Comparison of ENCODE assay signal across 17 cellular contexts in genomic region chr12:26822051-26822450, GRCh38. TPM values are rescaled to one million over a fixed set of nuclear protein-coding genes. Genes with fewer than 3 reads are reported as not detected.
DNase-seq lines count a peak whose midpoint lies in the region; ATAC-seq and TF ChIP-seq lines count a peak whose summit lies in the region.
"Had no signal": no experiment of that assay in that cellular context is flagged by ENCODE, and none has a peak within 500 bp of the region (broad histone marks: within the 10 kb centered on the region; RNA-seq: fewer than 3 reads in every experiment).

No MANE protein-coding gene starts in this region.

- intact Hi-C loops in dendritic cell treated with granulocyte-macrophage colony-stimulating factor and Interleukin-4, amounts not matched to agents 40 ng/mL and 50 ng/mL, for 4 days (cut with micrococcal nuclease), result no loop called here
- intact Hi-C loops in left colon (cut with DNase I, micrococcal nuclease), result no loop called here
- intact Hi-C loops in activated CD8-positive, alpha-beta T cell treated with anti-CD3 and anti-CD28 coated beads for 36 hours (cut with micrococcal nuclease), result no loop called here

- TF ChIP-seq CTCF in AG10803 (conservative IDR thresholded peaks at IDR 0.05; ENCODE audit: low read length), result no peak
- no peak for TF ChIP-seq CTCF in HEK293 (tag by site-specific recombination; IDR thresholded peaks at IDR 0.05)
- no peak for TF ChIP-seq CTCF in osteoblast (IDR thresholded peaks at IDR 0.05; ENCODE audit: extremely low read depth, low read depth, low read length)
- TF ChIP-seq CTCF in activated CD8-positive, alpha-beta T cell treated with anti-CD3 and anti-CD28 coated beads for 36 hours (IDR thresholded peaks at IDR 0.05), result no peak

- peak overlapping the region; percentile 65 for H3K27ac Mint-ChIP-seq in dendritic cell treated with granulocyte-macrophage colony-stimulating factor and Interleukin-4, amounts not matched to agents 40 ng/mL and 50 ng/mL, for 4 days
- no peak overlapping the region for H3K27ac Mint-ChIP-seq in activated CD8-positive, alpha-beta T cell treated with anti-CD3 and anti-CD28 coated beads for 36 hours
- H3K27ac Mint-ChIP-seq: CD4-positive, alpha-beta memory T cell had no signal

- H3K4me3 Mint-ChIP-seq in dendritic cell treated with granulocyte-macrophage colony-stimulating factor and Interleukin-4, amounts not matched to agents 40 ng/mL and 50 ng/mL, for 4 days, result no peak overlapping the region
- no peak overlapping the region for H3K4me3 Mint-ChIP-seq in activated CD8-positive, alpha-beta T cell treated with anti-CD3 and anti-CD28 coated beads for 36 hours
- H3K4me3 Mint-ChIP-seq: CD4-positive, alpha-beta memory T cell had no signal

- peaks cover 60% of the 10 kb centered on the region for H3K4me1 Mint-ChIP-seq in dendritic cell treated with granulocyte-macrophage colony-stimulating factor and Interleukin-4, amounts not matched to agents 40 ng/mL and 50 ng/mL, for 4 days (ENCODE audit: low read depth)
- H3K4me1 Mint-ChIP-seq in activated CD8-positive, alpha-beta T cell treated with anti-CD3 and anti-CD28 coated beads for 36 hours (ENCODE audit: low read depth), result peaks cover 32% of the 10 kb centered on the region

- ATAC-seq in left colon (no peak), HG02610 (IDR thresholded peaks at IDR 0.05; ENCODE audit: unreplicated experiment) (no peak)
- no peak for ATAC-seq in activated CD8-positive, alpha-beta T cell treated with anti-CD3 and anti-CD28 coated beads for 36 hours

- H3K36me3 ChIP-seq in HEK293 (ENCODE audit: control insufficient read depth in 2 of 2, insufficient read depth in 1 of 2, low read length in 2 of 2), result 0 out of 3 replicates have a peak, but pooled peaks cover 0 to 3% of the 10 kb centered on the region in 2 experiments
- H3K36me3 ChIP-seq in osteoblast (ENCODE audit: insufficient read depth, low read length), result no peaks in the 10 kb centered on the region
- H3K36me3 ChIP-seq: BE2C had no signal

- H3K9me3 Mint-ChIP-seq in dendritic cell treated with granulocyte-macrophage colony-stimulating factor and Interleukin-4, amounts not matched to agents 40 ng/mL and 50 ng/mL, for 4 days, result no peaks in the 10 kb centered on the region
- no peaks in the 10 kb centered on the region for H3K9me3 Mint-ChIP-seq in activated CD8-positive, alpha-beta T cell treated with anti-CD3 and anti-CD28 coated beads for 36 hours
- H3K9me3 Mint-ChIP-seq: CD4-positive, alpha-beta memory T cell had no signal

- peaks cover 5% of the 10 kb centered on the region for H3K79me2 ChIP-seq in osteoblast (ENCODE audit: insufficient read depth, low read length)

- no peaks in the 10 kb centered on the region for H3K27me3 ChIP-seq in osteoblast (ENCODE audit: insufficient read depth, low read length)

- H2AFZ ChIP-seq in osteoblast (ENCODE audit: low read length), result no peak overlapping the region

- POLR2A ChIA-PET in HEK293 (lab: Yijun Ruan, JAX), result interaction anchor here (4.3 kb wide), 1 partner anchor 11 kb away, joined by 16 read pairs; the partner anchor contains the start of gene ITPR2
- POLR2A ChIA-PET in activated CD8-positive, alpha-beta T cell treated with anti-CD3 and anti-CD28 coated beads for 36 hours (lab: Charles Lee), result interaction anchor here (1.6 kb wide), 1 partner anchor 9 kb away, joined by 5 read pairs; no protein-coding TSS in a partner anchor

- H4K20me1 ChIP-seq in osteoblast (ENCODE audit: insufficient read depth, low read length), result peaks cover 2% of the 10 kb centered on the region

- no peak overlapping the region for H3K4me3 ChIP-seq in AG10803 (ENCODE audit: low read length)
- no peak overlapping the region for H3K4me3 ChIP-seq in HEK293 (ENCODE audit: low read depth, low read length)
- no peak overlapping the region for H3K4me3 ChIP-seq in osteoblast (ENCODE audit: insufficient read depth, low read length)

- CTCF ChIA-PET in HEK293 (lab: Yijun Ruan, JAX), result interaction anchor here (0.6 to 1.8 kb wide), 2 partner anchors 63 to 836 kb away, joined by 3 to 6 read pairs; no protein-coding TSS in a partner anchor
- CTCF ChIA-PET in activated CD8-positive, alpha-beta T cell treated with anti-CD3 and anti-CD28 coated beads for 36 hours (lab: Charles Lee), result interaction anchor here (1.1 to 2.4 kb wide), 2 partner anchors 8 to 11 kb away, joined by 4 to 13 read pairs; partner anchors contain the start of gene ITPR2

- DNase-seq in AG10803 (ENCODE audit: low read depth), result peak; percentile 38
- DNase-seq in osteoblast (ENCODE audit: insufficient read length, low spot score, missing footprints), result no peak
- DNase-seq in left colon, result no peak
- DNase-seq in NCI-H2227 (lab: John Stamatoyannopoulos, UW; ENCODE audit: unreplicated experiment), result no peak
- no peak for DNase-seq in activated CD8-positive, alpha-beta T cell treated with anti-CD3 and anti-CD28 coated beads for 36 hours
- DNase-seq: BE2C; CD4-positive, alpha-beta memory T cell; DMS79; GF-D8; H7; NCI-H1436; NCI-H2081; NCI-H526 treated with DMSO at 0.1 percent for 48 hours; NK-92 treated with Interleukin-12 subunit alpha and Interleukin-12 subunit beta, amount 100 ng/mL, for 24 hours had no signal

- H3K27ac ChIP-seq in HEK293 (ENCODE audit: extremely low read depth, low read depth, low read length) (no peak overlapping the region), osteoblast (ENCODE audit: low read depth, low read length) (peak overlapping the region; percentile 38)

- H3K4me1 ChIP-seq in HEK293 (ENCODE audit: control insufficient read depth, insufficient read depth, low read length) (peaks cover 3% of the 10 kb centered on the region; the same call in 1 of the 2 replicates), osteoblast (ENCODE audit: insufficient read depth, low read length) (peaks cover 13% of the 10 kb centered on the region)
- H3K4me1 ChIP-seq: BE2C had no signal

- peaks cover 20% of the 10 kb centered on the region for H3K36me3 Mint-ChIP-seq in dendritic cell treated with granulocyte-macrophage colony-stimulating factor and Interleukin-4, amounts not matched to agents 40 ng/mL and 50 ng/mL, for 4 days (ENCODE audit: low read depth)
- peaks cover 17% of the 10 kb centered on the region for H3K36me3 Mint-ChIP-seq in activated CD8-positive, alpha-beta T cell treated with anti-CD3 and anti-CD28 coated beads for 36 hours (ENCODE audit: low read depth)

- H3K9me3 ChIP-seq in HEK293 (ENCODE audit: control insufficient read depth, insufficient read depth, low read depth, low read length) (no peaks in the 10 kb centered on the region), osteoblast (ENCODE audit: low read depth, low read length) (no peaks in the 10 kb centered on the region)
- H3K9me3 ChIP-seq: BE2C had no signal

- peak overlapping the region; percentile 54 for H3K4me2 ChIP-seq in osteoblast (ENCODE audit: insufficient read depth, low read length)

- H3K27me3 Mint-ChIP-seq in dendritic cell treated with granulocyte-macrophage colony-stimulating factor and Interleukin-4, amounts not matched to agents 40 ng/mL and 50 ng/mL, for 4 days, result no peaks in the 10 kb centered on the region
- no peaks in the 10 kb centered on the region for H3K27me3 Mint-ChIP-seq in activated CD8-positive, alpha-beta T cell treated with anti-CD3 and anti-CD28 coated beads for 36 hours
- H3K27me3 Mint-ChIP-seq: CD4-positive, alpha-beta memory T cell had no signal

TF ChIP-seq in HEK293, 187 proteins besides CTCF, POLR2A, EP300 and RAD21:
- TF ChIP-seq ZBTB17 (tag by site-specific recombination; IDR thresholded peaks at IDR 0.05) (0 out of 2 replicates have a peak, but pooled peaks have one; percentile 37), ZFP3 (tag by site-specific recombination; IDR thresholded peaks at IDR 0.05; ENCODE audit: low read depth) (no peak), ZNF280C (tag by site-specific recombination; IDR thresholded peaks at IDR 0.05) (no peak)

RNA-seq across cellular contexts. Expression of gene ITPR2, which starts 10.9 kb away (rescaled TPM):
- 19.2 and 21.2 TPM in 2 replicates for total RNA-seq in osteoblast
- total RNA-seq in left colon, result 10 to 100 TPM; 31.3 to 31.7 TPM
- 10 to 100 TPM; 38.9 to 41.2 TPM for total RNA-seq in activated CD8-positive, alpha-beta T cell treated with anti-CD3 and anti-CD28 coated beads for 36 hours
